ENCODE assay signal across 8 cellular contexts in genomic region chr1:115112496-115113375, GRCh38. TPM values are rescaled to one million over a fixed set of nuclear protein-coding genes. Genes with fewer than 3 reads are reported as not detected.
DNase-seq lines count a peak whose midpoint lies in the region; ATAC-seq and TF ChIP-seq lines count a peak whose summit lies in the region.

No MANE protein-coding gene starts in this region.

- no peak overlapping the region for H3K27ac ChIP-seq in CD8-positive, alpha-beta memory T cell (ENCODE audit: low read depth, low read length)
- no peak overlapping the region for H3K27ac ChIP-seq in HL-60 (replicated peaks)
- H3K27ac ChIP-seq in effector memory CD4-positive, alpha-beta T cell (ENCODE audit: insufficient read depth, low read length, poor library complexity, severe bottlenecking) = no peak overlapping the region
- H3K27ac ChIP-seq in tibial artery = peak overlapping the region; percentile 65 to 67

- intact Hi-C loops in activated CD4-positive, alpha-beta T cell treated with anti-CD3 and anti-CD28 coated beads, Interleukin-2, amount 10 ng/mL, durations not matched to agents 24 days and 14 days (cut with micrococcal nuclease) = loop anchor here (1.0 to 5.0 kb wide), 2 partner anchors 60 to 133 kb away; no protein-coding TSS in a partner anchor
- intact Hi-C loops in tibial artery (cut with DNase I; ENCODE audit: low total_unique reads) = loop anchor here (2.0 kb wide), 1 partner anchor 134 kb away; no protein-coding TSS in a partner anchor

- peak; percentile 45 to 53 for ATAC-seq in naive thymus-derived CD8-positive, alpha-beta T cell

- peaks cover 9 to 26% (median 13%) of the 10 kb centered on the region in 3 donors for H3K4me1 Mint-ChIP-seq in CD8-positive, alpha-beta memory T cell
- peaks cover 2% of the 10 kb centered on the region for H3K4me1 Mint-ChIP-seq in activated CD4-positive, alpha-beta T cell treated with anti-CD3 and anti-CD28 coated beads, Interleukin-2, amount 10 ng/mL, durations not matched to agents 24 days and 14 days
- H3K4me1 Mint-ChIP-seq in naive thymus-derived CD8-positive, alpha-beta T cell = peaks cover 7 to 16% (median 13%) of the 10 kb centered on the region in 4 donors

- H3K4me1 ChIP-seq in CD8-positive, alpha-beta memory T cell (ENCODE audit: insufficient read depth, low read length) = no peaks in the 10 kb centered on the region
- no peaks in the 10 kb centered on the region for H3K4me1 ChIP-seq in effector memory CD4-positive, alpha-beta T cell (ENCODE audit: control insufficient read depth, insufficient read depth, low read length, poor library complexity, severe bottlenecking)
- peaks cover 0 to 45% (median 10%) of the 10 kb centered on the region in 4 donors for H3K4me1 ChIP-seq in tibial artery

- H3K36me3 Mint-ChIP-seq in CD8-positive, alpha-beta memory T cell = peaks cover 0 to 3% (median 0%) of the 10 kb centered on the region in 3 donors
- H3K36me3 Mint-ChIP-seq in activated CD4-positive, alpha-beta T cell treated with anti-CD3 and anti-CD28 coated beads, Interleukin-2, amount 10 ng/mL, durations not matched to agents 24 days and 14 days (ENCODE audit: low read depth) = no peaks in the 10 kb centered on the region
- peaks cover 0 to 8% (median 0%) of the 10 kb centered on the region in 3 donors for H3K36me3 Mint-ChIP-seq in naive thymus-derived CD8-positive, alpha-beta T cell

- no peaks in the 10 kb centered on the region for H3K27me3 ChIP-seq in CD8-positive, alpha-beta memory T cell (ENCODE audit: insufficient read depth, low read length, poor library complexity, severe bottlenecking)
- H3K27me3 ChIP-seq in HL-60 (ENCODE audit: insufficient read depth, poor library complexity, severe bottlenecking) (no peaks in the 10 kb centered on the region), tibial artery (no peaks in the 10 kb centered on the region)
- no peaks in the 10 kb centered on the region for H3K27me3 ChIP-seq in effector memory CD4-positive, alpha-beta T cell (replicated peaks; ENCODE audit: control insufficient read depth, insufficient read depth, low read length, poor library complexity, severe bottlenecking)

- POLR2A ChIA-PET in CD8-positive, alpha-beta memory T cell (lab: Charles Lee) = no interaction called here
- POLR2A ChIA-PET in naive thymus-derived CD8-positive, alpha-beta T cell (lab: Charles Lee) = interaction anchor here (0.9 kb wide), 1 partner anchor 133 kb away, joined by 3 read pairs; no protein-coding TSS in a partner anchor

- peaks cover 0 to 3% (median 0%) of the 10 kb centered on the region in 5 donors for H3K9me3 Mint-ChIP-seq in CD8-positive, alpha-beta memory T cell
- no peaks in the 10 kb centered on the region for H3K9me3 Mint-ChIP-seq in activated CD4-positive, alpha-beta T cell treated with anti-CD3 and anti-CD28 coated beads, Interleukin-2, amount 10 ng/mL, durations not matched to agents 24 days and 14 days
- peaks cover 0 to 17% (median 3%) of the 10 kb centered on the region in 9 donors for H3K9me3 Mint-ChIP-seq in naive thymus-derived CD8-positive, alpha-beta T cell

- H3K27ac Mint-ChIP-seq in CD8-positive, alpha-beta memory T cell = peak overlapping the region in 3 of 8 donors; percentile 12 to 70 (median 38)
- H3K27ac Mint-ChIP-seq in activated CD4-positive, alpha-beta T cell treated with anti-CD3 and anti-CD28 coated beads, Interleukin-2, amount 10 ng/mL, durations not matched to agents 24 days and 14 days = no peak overlapping the region
- H3K27ac Mint-ChIP-seq in naive thymus-derived CD8-positive, alpha-beta T cell = peak overlapping the region in 7 of 10 donors; percentile 29 to 79 (median 73)

- peak; percentile 40 to 66 (median 48) for DNase-seq in CD8-positive, alpha-beta memory T cell
- DNase-seq in HL-60 (ENCODE audit: low read depth in 1 of 2, low spot score in 1 of 2) (peak in 1 of 2 experiments; percentile 55), tibial artery (no peak), GDM1 (lab: John Stamatoyannopoulos, UW) (no peak), mesenteric fat pad (ENCODE audit: low spot score) (no peak)
- DNase-seq in activated CD4-positive, alpha-beta T cell treated with anti-CD3 and anti-CD28 coated beads, Interleukin-2, amount 10 ng/mL, durations not matched to agents 24 days and 14 days = peak; percentile 85
- peak; percentile 20 to 45 (median 26) for DNase-seq in effector memory CD4-positive, alpha-beta T cell
- peak; percentile 27 to 72 (median 52) for DNase-seq in naive thymus-derived CD8-positive, alpha-beta T cell

- no peaks in the 10 kb centered on the region for H3K36me3 ChIP-seq in CD8-positive, alpha-beta memory T cell (ENCODE audit: insufficient read depth, low read length)
- no peaks in the 10 kb centered on the region for H3K36me3 ChIP-seq in effector memory CD4-positive, alpha-beta T cell (ENCODE audit: control insufficient read depth, insufficient read depth, low read length)
- no peaks in the 10 kb centered on the region for H3K36me3 ChIP-seq in tibial artery

- TF ChIP-seq CTCF in HL-60 (IDR thresholded peaks at IDR 0.05; ENCODE audit: insufficient read depth, low read length) (peak; percentile 89), tibial artery (IDR thresholded peaks at IDR 0.05) (peak; percentile 94)

- H3K27me3 Mint-ChIP-seq in CD8-positive, alpha-beta memory T cell = no peaks in the 10 kb centered on the region
- H3K27me3 Mint-ChIP-seq in activated CD4-positive, alpha-beta T cell treated with anti-CD3 and anti-CD28 coated beads, Interleukin-2, amount 10 ng/mL, durations not matched to agents 24 days and 14 days = peaks cover 1% of the 10 kb centered on the region
- peaks cover 0 to 3% (median 0%) of the 10 kb centered on the region in 5 donors for H3K27me3 Mint-ChIP-seq in naive thymus-derived CD8-positive, alpha-beta T cell

- H3K9me3 ChIP-seq in CD8-positive, alpha-beta memory T cell (ENCODE audit: low read length) = no peaks in the 10 kb centered on the region
- H3K9me3 ChIP-seq in effector memory CD4-positive, alpha-beta T cell (ENCODE audit: control insufficient read depth, low read length) = no peaks in the 10 kb centered on the region
- H3K9me3 ChIP-seq in tibial artery = no peaks in the 10 kb centered on the region

- CTCF ChIA-PET in CD8-positive, alpha-beta memory T cell (lab: Charles Lee) = interaction anchor here (0.7 to 3.9 kb wide), 19 partner anchors 8 to 140 kb away, joined by 3 to 31 read pairs (median 5); partner anchors contain the start of gene TSHB

- no peak overlapping the region for H3K4me3 Mint-ChIP-seq in CD8-positive, alpha-beta memory T cell
- no peak overlapping the region for H3K4me3 Mint-ChIP-seq in activated CD4-positive, alpha-beta T cell treated with anti-CD3 and anti-CD28 coated beads, Interleukin-2, amount 10 ng/mL, durations not matched to agents 24 days and 14 days
- no peak overlapping the region for H3K4me3 Mint-ChIP-seq in naive thymus-derived CD8-positive, alpha-beta T cell

- no peak overlapping the region for H3K4me3 ChIP-seq in CD8-positive, alpha-beta memory T cell (ENCODE audit: low read length)
- H3K4me3 ChIP-seq in HL-60 (replicated peaks; ENCODE audit: insufficient read depth, low read length) = no peak overlapping the region
- no peak overlapping the region for H3K4me3 ChIP-seq in effector memory CD4-positive, alpha-beta T cell (ENCODE audit: insufficient read depth, low read depth, low read length, poor library complexity, severe bottlenecking)
- no peak overlapping the region for H3K4me3 ChIP-seq in tibial artery

RNA-seq across cellular contexts. Expression of gene TSPAN2, which starts 23.4 kb away (rescaled TPM):
- 1 to 10 TPM; 1.3 to 2.0 TPM for total RNA-seq in CD8-positive, alpha-beta memory T cell
- polyA plus RNA-seq in CD8-positive, alpha-beta memory T cell = 7.1 TPM
- 0.21 and 0.31 TPM in 2 replicates for total RNA-seq in activated CD4-positive, alpha-beta T cell treated with anti-CD3 and anti-CD28 coated beads, Interleukin-2, amount 10 ng/mL, durations not matched to agents 24 days and 14 days
- under 1 TPM; 0.68 to 0.77 TPM for total RNA-seq in naive thymus-derived CD8-positive, alpha-beta T cell
- polyA plus RNA-seq in naive thymus-derived CD8-positive, alpha-beta T cell = 10 to 100 TPM in 1 of 3 donors, 1 to 10 TPM in 1, under 1 TPM in 1; 0.92 to 16.3 (median 3.2) TPM
- 4.3 TPM for total RNA-seq in mesenteric fat pad

Comparison
In these comparisons a context has a peak if more than half of its experiments do, and no peak if none do; other contexts are left out.
1. DNase-seq: peak in CD8-positive, alpha-beta memory T cell (5 of 5), activated CD4-positive, alpha-beta T cell treated with anti-CD3 and anti-CD28 coated beads, Interleukin-2, amount 10 ng/mL, durations not matched to agents 24 days and 14 days (single experiment), effector memory CD4-positive, alpha-beta T cell (3 of 3) and naive thymus-derived CD8-positive, alpha-beta T cell (10 of 10); none in tibial artery (0 of 2), GDM1 (single experiment) and mesenteric fat pad (single experiment).
2. H3K27ac ChIP-seq: peak in tibial artery (2 of 2); none in CD8-positive, alpha-beta memory T cell (single experiment), HL-60 (single experiment) and effector memory CD4-positive, alpha-beta T cell (single experiment).